In the genomic region with DNA sequence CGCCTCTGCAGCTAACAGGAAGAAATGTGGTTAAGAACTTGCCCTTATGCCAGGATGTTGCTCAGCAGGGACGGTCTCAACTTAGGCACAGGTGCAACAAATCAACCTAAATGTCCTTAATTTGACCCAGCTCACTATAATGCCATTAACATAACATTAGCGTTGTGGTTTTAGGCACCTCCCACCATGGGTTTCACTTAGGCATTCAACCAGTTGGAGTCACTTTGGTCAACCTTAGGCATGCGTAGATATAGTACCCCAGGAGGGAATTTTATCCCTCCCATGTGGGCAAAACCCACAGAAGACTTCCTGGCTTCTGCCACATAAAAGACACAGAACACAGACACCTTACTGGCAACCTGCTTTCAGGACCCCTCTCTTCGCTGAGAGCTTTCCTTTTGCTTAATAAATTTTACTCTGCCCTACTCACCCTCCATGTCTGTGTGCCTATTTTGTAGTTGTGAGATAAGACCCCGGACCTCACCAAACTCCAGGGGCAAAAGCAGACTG, we compare ENCODE assay signal across 8 cellular contexts. TPM values are rescaled to one million over a fixed set of nuclear protein-coding genes. Genes with fewer than 3 reads are reported as not detected.
DNase-seq lines count a peak whose midpoint lies in the region; ATAC-seq and TF ChIP-seq lines count a peak whose summit lies in the region.

No MANE protein-coding gene starts in this region.

- TF ChIP-seq CTCF in WTC11 (IDR thresholded peaks at IDR 0.05) (no peak), WERI-Rb-1 (IDR thresholded peaks at IDR 0.05; ENCODE audit: low read depth, low read length) (no peak)

- H3K27me3 Mint-ChIP-seq in WTC11 (ENCODE audit: low read depth), result no peaks in the 10 kb centered on the region

- H3K4me1 Mint-ChIP-seq in WTC11, result peaks cover 27% of the 10 kb centered on the region

- H3K36me3 Mint-ChIP-seq in WTC11, result no peaks in the 10 kb centered on the region

- H3K4me3 ChIP-seq in iPS-18a (ENCODE audit: low read length) (peak overlapping the region; percentile 7), WERI-Rb-1 (ENCODE audit: low read depth, low read length) (no peak overlapping the region)

- no peaks in the 10 kb centered on the region for H3K9me3 ChIP-seq in iPS-18a (ENCODE audit: control insufficient read depth, low read depth, low read length)
- H3K9me3 ChIP-seq in WERI-Rb-1 (ENCODE audit: severe bottlenecking), result no peaks in the 10 kb centered on the region

- peaks cover 16% of the 10 kb centered on the region for H3K4me1 ChIP-seq in iPS-18a (ENCODE audit: control insufficient read depth, low read depth, low read length)

- ATAC-seq in GM19452 (IDR thresholded peaks at IDR 0.05; ENCODE audit: unreplicated experiment) (peak; percentile 90), HG03175 (IDR thresholded peaks at IDR 0.05; ENCODE audit: unreplicated experiment) (peak; percentile 87), WTC11 (peak; percentile 89)

- DNase-seq in WTC11 (ENCODE audit: low spot score) (peak; percentile 14), GM19240 (ENCODE audit: insufficient read length, low spot score) (no peak), NCI-H2029 treated with DMSO at 0.1 percent for 48 hours (lab: John Stamatoyannopoulos, UW) (no peak), cerebellar cortex (ENCODE audit: low spot score) (no peak), WERI-Rb-1 (no peak)

- H3K36me3 ChIP-seq in iPS-18a (ENCODE audit: control insufficient read depth, low read depth, low read length) (no peaks in the 10 kb centered on the region), WERI-Rb-1 (no peaks in the 10 kb centered on the region)

- H3K9me3 Mint-ChIP-seq in WTC11, result no peaks in the 10 kb centered on the region

- CTCF ChIA-PET in WTC11 (lab: Charles Lee), result interaction anchor here (0.9 to 1.4 kb wide), 2 partner anchors 9 to 64 kb away, joined by 3 to 5 read pairs; a partner anchor contains a TSS

- POLR2A ChIA-PET in WTC11 (lab: Charles Lee), result no interaction called here

- no peak overlapping the region for H3K4me3 Mint-ChIP-seq in WTC11

- no peak overlapping the region for H3K27ac ChIP-seq in iPS-18a (ENCODE audit: low read length)
- no peak overlapping the region for H3K27ac ChIP-seq in WERI-Rb-1

- H3K27me3 ChIP-seq in iPS-18a (ENCODE audit: control insufficient read depth, insufficient read depth, low read length) (no peaks in the 10 kb centered on the region), WERI-Rb-1 (ENCODE audit: insufficient read depth, low read depth, severe bottlenecking) (no peaks in the 10 kb centered on the region)

- H3K9ac ChIP-seq in iPS-18a (ENCODE audit: low read length), result no peak overlapping the region

- H3K27ac Mint-ChIP-seq in WTC11, result no peak overlapping the region; the same call in 1 of the 2 replicates

TF ChIP-seq in WTC11, 78 proteins besides CTCF, POLR2A, EP300 and RAD21:
- TF ChIP-seq RELA (CRISPR knock-in tag; IDR thresholded peaks at IDR 0.05; ENCODE audit: borderline replicate concordance) (no peak), JAZF1 (CRISPR knock-in tag; IDR thresholded peaks at IDR 0.05) (no peak)

RNA-seq across cellular contexts. Expression of a gene that starts 8.7 kb away (rescaled TPM):
- total RNA-seq in WTC11 (2021), result 10.6 to 13.9 TPM (median 11.7 TPM) in 3 replicates

RNA-seq across cellular contexts. Expression of a gene that starts 59.8 kb away (rescaled TPM):
- 0.13 to 0.41 TPM (median 0.21 TPM) in 3 replicates for total RNA-seq in WTC11 (2021)
